ENCODE assay signal across 13 cellular contexts in the genomic region with DNA sequence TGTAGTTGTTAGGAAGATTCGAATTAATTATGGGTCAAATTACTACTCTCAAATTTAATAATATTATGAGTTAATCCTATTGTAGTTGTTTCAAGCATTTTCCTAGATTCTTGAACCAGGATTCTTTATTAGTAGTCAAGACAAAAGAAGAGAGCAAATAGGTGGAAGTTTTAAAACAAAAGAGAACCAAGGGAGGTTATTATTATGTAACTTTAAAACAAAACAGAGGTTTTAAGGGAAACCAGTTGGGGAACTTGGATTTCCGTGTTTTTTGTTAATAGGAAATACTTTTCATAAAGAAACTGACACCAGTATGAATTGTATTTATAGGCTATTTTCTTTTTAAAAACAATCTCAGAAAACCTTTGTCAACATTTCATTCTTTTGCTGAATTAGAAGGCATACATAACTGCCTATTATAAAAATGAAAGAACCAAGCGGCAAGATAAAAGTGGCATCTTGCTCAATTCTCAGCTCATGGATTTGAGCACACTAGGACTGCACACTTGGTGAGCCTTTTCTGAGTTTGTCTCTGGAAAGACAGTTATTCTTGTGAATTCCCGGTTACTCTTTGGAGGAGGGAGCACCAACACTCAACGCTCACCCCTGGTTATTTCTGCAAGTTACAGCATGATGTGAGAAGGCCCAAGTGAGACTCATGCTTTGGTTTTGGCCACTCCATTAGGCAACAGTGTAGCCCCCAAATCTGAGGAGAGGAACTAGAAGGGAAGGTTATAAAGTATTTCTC.
DNase-seq lines count a peak whose midpoint lies in the region; ATAC-seq and TF ChIP-seq lines count a peak whose summit lies in the region.
"Had no signal": no experiment of that assay in that cellular context is flagged by ENCODE, and none has a peak within 500 bp of the region (broad histone marks: within the 10 kb centered on the region; RNA-seq: fewer than 3 reads in every experiment).

No MANE protein-coding gene starts in this region.

- H3K27ac ChIP-seq in left ventricle myocardium inferior (replicated peaks), result peak overlapping the region; percentile 29
- peak overlapping the region; percentile 72 for H3K27ac ChIP-seq in iPS-20b (ENCODE audit: low read length)

- no peak overlapping the region for H3K4me3 Mint-ChIP-seq in dendritic cell treated with granulocyte-macrophage colony-stimulating factor and Interleukin-4, amounts not matched to agents 40 ng/mL and 50 ng/mL, for 4 days

- H3K9me3 ChIP-seq in left ventricle myocardium inferior (replicated peaks) (no peaks in the 10 kb centered on the region), iPS-20b (ENCODE audit: insufficient read depth, low read depth, low read length) (no peaks in the 10 kb centered on the region)
- H3K9me3 ChIP-seq: BLaER1 treated with 17β-estradiol and CSF1 and Interleukin-3, amounts not matched to agents 10 nM and 100 nM had no signal

- DNase-seq in left ventricle myocardium inferior (no peak), left ventricle myocardium superior (no peak), GF-D8 (lab: John Stamatoyannopoulos, UW) (no peak), HuH-7.5 (ENCODE audit: low spot score) (no peak)
- DNase-seq: DND-41, GDM1, NCI-H1436 treated with DMSO at 0.1 percent for 48 hours, NCI-H2081 had no signal

- H3K4me1 Mint-ChIP-seq in dendritic cell treated with granulocyte-macrophage colony-stimulating factor and Interleukin-4, amounts not matched to agents 40 ng/mL and 50 ng/mL, for 4 days (ENCODE audit: low read depth), result peaks cover 44% of the 10 kb centered on the region

- H3K27me3 Mint-ChIP-seq in dendritic cell treated with granulocyte-macrophage colony-stimulating factor and Interleukin-4, amounts not matched to agents 40 ng/mL and 50 ng/mL, for 4 days, result no peaks in the 10 kb centered on the region

- H3K4me1 ChIP-seq in left ventricle myocardium inferior (peaks cover 10% of the 10 kb centered on the region), iPS-20b (ENCODE audit: insufficient read depth, low read length) (peaks cover 54% of the 10 kb centered on the region)

- intact Hi-C loops in left ventricle myocardium inferior (cut with micrococcal nuclease) (no loop called here), left ventricle myocardium superior (cut with micrococcal nuclease) (no loop called here)
- intact Hi-C loops in dendritic cell treated with granulocyte-macrophage colony-stimulating factor and Interleukin-4, amounts not matched to agents 40 ng/mL and 50 ng/mL, for 4 days (cut with micrococcal nuclease), result no loop called here

- H3K4me3 ChIP-seq in left ventricle myocardium inferior (no peak overlapping the region), iPS-20b (ENCODE audit: low read length) (peak overlapping the region; percentile 20; the same call in 1 of the 2 replicates)

- peak overlapping the region; percentile 37; the same call in 1 of the 2 replicates for H3K9ac ChIP-seq in iPS-20b (ENCODE audit: low read depth, low read length)
- H3K9ac ChIP-seq: BLaER1 treated with 17β-estradiol and CSF1 and Interleukin-3, amounts not matched to agents 10 nM and 100 nM had no signal

- peaks cover 43% of the 10 kb centered on the region for H3K36me3 ChIP-seq in left ventricle myocardium inferior
- H3K36me3 ChIP-seq in iPS-20b (ENCODE audit: insufficient read depth, low read depth, low read length), result no peaks in the 10 kb centered on the region

- peak overlapping the region; percentile 70 for H3K27ac Mint-ChIP-seq in dendritic cell treated with granulocyte-macrophage colony-stimulating factor and Interleukin-4, amounts not matched to agents 40 ng/mL and 50 ng/mL, for 4 days

- peaks cover 34% of the 10 kb centered on the region for H3K36me3 Mint-ChIP-seq in dendritic cell treated with granulocyte-macrophage colony-stimulating factor and Interleukin-4, amounts not matched to agents 40 ng/mL and 50 ng/mL, for 4 days (ENCODE audit: low read depth)

- no peak for TF ChIP-seq CTCF in left ventricle myocardium inferior (IDR thresholded peaks at IDR 0.05; ENCODE audit: borderline replicate concordance)

- no peaks in the 10 kb centered on the region for H3K9me3 Mint-ChIP-seq in dendritic cell treated with granulocyte-macrophage colony-stimulating factor and Interleukin-4, amounts not matched to agents 40 ng/mL and 50 ng/mL, for 4 days

- ATAC-seq in left ventricle myocardium superior, result no peak
- ATAC-seq in GM18858 (IDR thresholded peaks at IDR 0.05; ENCODE audit: unreplicated experiment), result no peak
- ATAC-seq in HG02840 (IDR thresholded peaks at IDR 0.05; ENCODE audit: low FRiP score, unreplicated experiment), result no peak

- H3K27me3 ChIP-seq in left ventricle myocardium inferior (ENCODE audit: low read depth), result no peaks in the 10 kb centered on the region
- H3K27me3 ChIP-seq in iPS-20b (ENCODE audit: insufficient read depth, low read length), result no peaks in the 10 kb centered on the region
- H3K27me3 ChIP-seq: BLaER1 treated with 17β-estradiol and CSF1 and Interleukin-3, amounts not matched to agents 10 nM and 100 nM had no signal
